In genomic region chr7:155603190-155603857, GRCh38 we compare ENCODE assay signal across 21 cellular contexts. TPM values are rescaled to one million over a fixed set of nuclear protein-coding genes. Genes with fewer than 3 reads are reported as not detected.
"Had no signal": no experiment of that assay in that cellular context is flagged by ENCODE, and none has a peak within 500 bp of the region (broad histone marks: within the 10 kb centered on the region; RNA-seq: fewer than 3 reads in every experiment).

No MANE protein-coding gene starts in this region.

- H3K9me3 ChIP-seq: transverse colon, vagina had no signal

- H3K27ac Mint-ChIP-seq: activated naive CD8-positive, alpha-beta T cell treated with anti-CD3 and anti-CD28 coated beads, Interleukin-2, amount 10 ng/mL, durations not matched to agents 7 days and 5 days; brain; effector memory CD8-positive, alpha-beta T cell; naive thymus-derived CD8-positive, alpha-beta T cell; T-helper 2 cell treated with Interferon-gamma antibody and Interleukin-4, amounts not matched to agents 5 μg/mL and 100 μg/mL, for 36 hours had no signal

- H3K4me3 ChIP-seq: transverse colon, vagina had no signal

- H3K27me3 Mint-ChIP-seq: brain had no signal

- ATAC-seq: effector memory CD8-positive, alpha-beta T cell; left lobe of liver; naive thymus-derived CD8-positive, alpha-beta T cell had no signal

- H3K27ac ChIP-seq: transverse colon, vagina had no signal

- DNase-seq: activated CD4-positive, alpha-beta T cell treated with anti-CD3 and anti-CD28 coated beads, Interleukin-2, amount 50 U/mL, for 1 hour; activated CD8-positive, alpha-beta memory T cell treated with anti-CD3 and anti-CD28 coated beads for 24 hours; activated naive CD4-positive, alpha-beta T cell; activated naive CD8-positive, alpha-beta T cell treated with anti-CD3 and anti-CD28 coated beads, Interleukin-2, amount 10 ng/mL, durations not matched to agents 7 days and 5 days; activated T-cell treated with anti-CD3 and anti-CD28 coated beads for 4 hours; effector memory CD8-positive, alpha-beta T cell; naive thymus-derived CD8-positive, alpha-beta T cell; posterior cingulate gyrus; retina; small intestine; stimulated activated CD4-positive, alpha-beta T cell treated with anti-CD3 and anti-CD28 coated beads, Interleukin-4, amount 100 ng/mL, for 4 hours; stimulated activated CD8-positive, alpha-beta memory T cell treated with anti-CD3 and anti-CD28 coated beads, Interleukin-4, amount 100 ng/mL, for 48 hours; stimulated activated naive CD4-positive, alpha-beta T cell treated with Interleukin-2 at 50 U/mL for 16 hours; transverse colon had no signal

- H3K36me3 ChIP-seq: transverse colon, vagina had no signal

- H3K27me3 ChIP-seq: vagina had no signal

- H3K4me3 Mint-ChIP-seq: activated naive CD8-positive, alpha-beta T cell treated with anti-CD3 and anti-CD28 coated beads, Interleukin-2, amount 10 ng/mL, durations not matched to agents 7 days and 5 days; brain; effector memory CD8-positive, alpha-beta T cell; naive thymus-derived CD8-positive, alpha-beta T cell; T-helper 2 cell treated with Interferon-gamma antibody and Interleukin-4, amounts not matched to agents 5 μg/mL and 100 μg/mL, for 36 hours had no signal

- H3K36me3 Mint-ChIP-seq: activated naive CD8-positive, alpha-beta T cell treated with anti-CD3 and anti-CD28 coated beads, Interleukin-2, amount 10 ng/mL, durations not matched to agents 7 days and 5 days; naive thymus-derived CD8-positive, alpha-beta T cell had no signal

- H3K4me1 ChIP-seq: vagina had no signal

- H3K9me3 Mint-ChIP-seq: activated naive CD8-positive, alpha-beta T cell treated with anti-CD3 and anti-CD28 coated beads, Interleukin-2, amount 10 ng/mL, durations not matched to agents 7 days and 5 days; effector memory CD8-positive, alpha-beta T cell; naive thymus-derived CD8-positive, alpha-beta T cell; T-helper 2 cell treated with Interferon-gamma antibody and Interleukin-4, amounts not matched to agents 5 μg/mL and 100 μg/mL, for 36 hours had no signal

RNA-seq across cellular contexts. Expression of gene CNPY1, which starts 57.0 kb away (rescaled TPM):
- total RNA-seq: activated naive CD8-positive, alpha-beta T cell treated with anti-CD3 and anti-CD28 coated beads, Interleukin-2, amount 10 ng/mL, durations not matched to agents 7 days and 5 days; epithelial cell of proximal tubule; left lobe of liver; lung microvascular endothelial cell; mucosa of gallbladder; naive thymus-derived CD8-positive, alpha-beta T cell; transverse colon; vagina had no signal
- polyA plus RNA-seq: naive thymus-derived CD8-positive, alpha-beta T cell; small intestine had no signal
